ENCODE assay signal across 16 cellular contexts in the genomic region with DNA sequence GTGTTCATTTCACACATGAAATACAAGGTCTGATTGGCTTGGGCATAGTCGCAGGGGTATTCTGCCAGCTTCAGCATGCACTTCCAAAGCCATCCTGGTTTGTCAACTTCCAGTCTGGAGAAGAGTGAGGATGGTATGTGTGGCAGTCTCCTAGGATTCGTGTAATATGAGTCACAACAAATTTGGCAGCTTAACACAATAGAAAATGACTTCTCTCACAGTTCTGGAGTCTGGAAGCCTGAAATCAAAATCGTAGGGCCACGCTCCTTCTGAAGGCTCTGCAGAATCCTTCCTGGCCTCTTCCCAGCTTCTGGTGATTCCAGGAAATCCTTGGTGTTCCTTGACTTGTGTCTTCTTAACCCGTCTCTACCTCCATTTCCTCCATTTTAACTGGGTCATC.
DNase-seq lines count a peak whose midpoint lies in the region; ATAC-seq, FAIRE-seq and TF ChIP-seq lines count a peak whose summit lies in the region.
"Had no signal": no experiment of that assay in that cellular context is flagged by ENCODE, and none has a peak within 500 bp of the region (broad histone marks: within the 10 kb centered on the region; RNA-seq: fewer than 3 reads in every experiment).

No MANE protein-coding gene starts in this region.

- no peak overlapping the region for H2BK120ac ChIP-seq in IMR-90 (ENCODE audit: low read depth, low read length)

- H4K8ac ChIP-seq in IMR-90 (ENCODE audit: low read depth in 2 of 2, low read length in 2 of 2), result no peak overlapping the region

- no peak for TF ChIP-seq CTCF in AG04449 (IDR thresholded peaks at IDR 0.05; ENCODE audit: insufficient read depth, low read length, missing control alignments)
- no peak for TF ChIP-seq CTCF in IMR-90 (conservative IDR thresholded peaks at IDR 0.05; ENCODE audit: low read depth, low read length)
- no peak for TF ChIP-seq CTCF in astrocyte (IDR thresholded peaks at IDR 0.05; ENCODE audit: insufficient read depth, low read depth, low read length)
- TF ChIP-seq CTCF in foreskin keratinocyte (conservative IDR thresholded peaks at IDR 0.05), result no peak
- TF ChIP-seq CTCF in natural killer cell (IDR thresholded peaks at IDR 0.05), result no peak

- H3K36me3 Mint-ChIP-seq in astrocyte (ENCODE audit: low read depth, unreplicated experiment) (peaks cover 2% of the 10 kb centered on the region), natural killer cell (no peaks in the 10 kb centered on the region)

- no peak overlapping the region for H3K56ac ChIP-seq in IMR-90 (ENCODE audit: extremely low read depth, insufficient read depth, low read length)

- H3K79me1 ChIP-seq in IMR-90 (ENCODE audit: low read depth in 1 of 2, low read length in 2 of 2), result no peaks in the 10 kb centered on the region

- H3K4me2 ChIP-seq in IMR-90 (ENCODE audit: low read depth, low read length), result no peak overlapping the region
- H3K4me2 ChIP-seq in astrocyte (ENCODE audit: low read length), result peak overlapping the region; percentile 45

- no peak overlapping the region for H3K4me3 Mint-ChIP-seq in astrocyte (ENCODE audit: unreplicated experiment)
- H3K4me3 Mint-ChIP-seq in natural killer cell, result no peak overlapping the region
- H3K4me3 Mint-ChIP-seq: activated CD4-positive, alpha-beta T cell treated with anti-CD3 and anti-CD28 coated beads, Interleukin-2, amount 10 ng/mL, durations not matched to agents 7 days and 5 days had no signal

- no peaks in the 10 kb centered on the region; the same call in 1 of the 2 replicates for H3K9me1 ChIP-seq in IMR-90 (ENCODE audit: insufficient read depth, low read length)

- H2BK5ac ChIP-seq in IMR-90 (ENCODE audit: low read depth, low read length, poor library complexity, severe bottlenecking), result no peak overlapping the region

- H3K36me3 ChIP-seq in IMR-90 (ENCODE audit: control insufficient read depth, insufficient read depth, low read length), result no peaks in the 10 kb centered on the region
- no peaks in the 10 kb centered on the region for H3K36me3 ChIP-seq in astrocyte (ENCODE audit: insufficient read depth, low read length)
- H3K36me3 ChIP-seq: pancreas had no signal

- H3K27me3 Mint-ChIP-seq in astrocyte (ENCODE audit: low read depth, unreplicated experiment) (peaks cover 7% of the 10 kb centered on the region), natural killer cell (ENCODE audit: low read depth in 2 of 2) (no peaks in the 10 kb centered on the region)

- TF ChIP-seq POLR2A in IMR-90 (IDR thresholded peaks at IDR 0.05; ENCODE audit: low read depth, low read length), result no peak

- no peak overlapping the region for H2AK9ac ChIP-seq in IMR-90 (replicated peaks; ENCODE audit: low read depth, low read length, poor library complexity)

- no peak overlapping the region for H2BK15ac ChIP-seq in IMR-90 (ENCODE audit: low read depth, low read length)

- TF ChIP-seq RAD21 in IMR-90 (IDR thresholded peaks at IDR 0.05; ENCODE audit: low read length), result no peak

- H3K9ac ChIP-seq in IMR-90 (ENCODE audit: low read depth, low read length) (no peak overlapping the region), astrocyte (ENCODE audit: low read length) (no peak overlapping the region)

- H3K4me1 ChIP-seq in IMR-90 (ENCODE audit: control insufficient read depth, insufficient read depth, low read length) (no peaks in the 10 kb centered on the region), astrocyte (ENCODE audit: insufficient read depth, low read length) (peaks cover 14% of the 10 kb centered on the region), foreskin keratinocyte (peaks cover 11% of the 10 kb centered on the region)
- H3K4me1 ChIP-seq: pancreas had no signal

- H3K23ac ChIP-seq in IMR-90 (ENCODE audit: low read depth, low read length), result no peak overlapping the region

- H4K20me1 ChIP-seq in IMR-90 (ENCODE audit: insufficient read depth, low read length), result no peaks in the 10 kb centered on the region
- no peaks in the 10 kb centered on the region for H4K20me1 ChIP-seq in astrocyte (ENCODE audit: insufficient read depth, low read length)

- dilution Hi-C loops in IMR-90 (cut with HindIII; ENCODE audit: low sequenced_read_pairs, unreplicated experiment), result no loop called here

- no peak overlapping the region for H2AK5ac ChIP-seq in IMR-90 (ENCODE audit: low read depth, low read length)

- no TSS peak for BruUV-seq in IMR-90 (replicated peaks; lab: Mats Ljungman, UMichigan)

- H3K27ac ChIP-seq in IMR-90 (ENCODE audit: insufficient read depth, low read length) (no peak overlapping the region), astrocyte (ENCODE audit: low read depth, low read length) (no peak overlapping the region), foreskin keratinocyte (no peak overlapping the region)
- H3K27ac ChIP-seq: pancreas had no signal

- no peak overlapping the region for H4K5ac ChIP-seq in IMR-90 (ENCODE audit: low read depth, low read length)

- POLR2A ChIA-PET in AG04449 (lab: Yijun Ruan, JAX) (interaction anchor here (0.5 to 0.6 kb wide), 2 partner anchors 9 to 164 kb away, joined by 3 read pairs; no protein-coding TSS in a partner anchor), IMR-90 (lab: Charles Lee; ENCODE audit: unreplicated experiment) (no interaction called here)

- H3K18ac ChIP-seq in IMR-90 (ENCODE audit: low read depth, low read length), result no peak overlapping the region

- intact Hi-C loops in IMR-90 (cut with micrococcal nuclease) (no loop called here), Right ventricle myocardium inferior (cut with DNase I) (no loop called here), natural killer cell (cut with micrococcal nuclease) (no loop called here)

- H4K91ac ChIP-seq in IMR-90 (ENCODE audit: insufficient read depth, low read depth, low read length), result no peak overlapping the region

- H3K27me3 ChIP-seq in IMR-90 (ENCODE audit: control insufficient read depth, insufficient read depth, low read length) (peaks cover 54% of the 10 kb centered on the region), astrocyte (ENCODE audit: insufficient read depth, low read length) (no peaks in the 10 kb centered on the region), foreskin keratinocyte (no peaks in the 10 kb centered on the region)
- H3K27me3 ChIP-seq: pancreas had no signal

- CTCF ChIA-PET in AG04449 (lab: Yijun Ruan, JAX) (interaction anchor here (0.9 to 4.3 kb wide), 3 partner anchors 12 to 26 kb away, joined by 3 to 14 read pairs (median 3); no protein-coding TSS in a partner anchor), IMR-90 (lab: Yijun Ruan, JAX) (no interaction called here)

- peak; percentile 23 for DNase-seq in AG04449 (ENCODE audit: low read depth, low spot score)
- peak; percentile 37 for DNase-seq in IMR-90
- DNase-seq in astrocyte (ENCODE audit: low read depth), result peak; percentile 79
- peak in 1 of 2 donors; percentile 30 for DNase-seq in foreskin keratinocyte
- no peak for DNase-seq in Right ventricle myocardium inferior (ENCODE audit: missing footprints)
- DNase-seq in stimulated activated CD4-positive, alpha-beta T cell treated with anti-CD3 and anti-CD28 coated beads, Interleukin-4, amount 100 ng/mL, for 24 hours, result no peak
- no peak for DNase-seq in UCSD-AML1 (lab: John Stamatoyannopoulos, UW; ENCODE audit: unreplicated experiment)
- DNase-seq in natural killer cell, result no peak
- DNase-seq: activated CD4-positive, alpha-beta T cell treated with anti-CD3 and anti-CD28 coated beads, Interleukin-2, amount 10 ng/mL, durations not matched to agents 7 days and 5 days; activated T-cell treated with anti-CD3 and anti-CD28 coated beads, Interleukin-2, amount 50 U/mL, for 1 hour; Kasumi-1; midbrain; NCI-H187 treated with DMSO at 0.1 percent for 48 hours; pancreas; SHP77; T1000 had no signal

- in situ Hi-C loops in IMR-90 (cut with MboI; ENCODE audit: low sequenced_read_pairs), result no loop called here

- WGBS in IMR-90 (ENCODE audit: extremely low coverage in 2 of 2, insufficient read length in 1 of 2), 2 experiments, result 83% methylated on average over 1 of the region's 5 CpGs; no CpG with 5 or more reads in 1 of the 2 experiments

- no peak overlapping the region for H3K4me3 ChIP-seq in AG04449 (ENCODE audit: low read depth, low read length)
- no peak overlapping the region for H3K4me3 ChIP-seq in IMR-90 (ENCODE audit: insufficient read depth, low read depth, low read length)
- no peak overlapping the region for H3K4me3 ChIP-seq in astrocyte (ENCODE audit: insufficient read depth, low read depth, low read length)
- H3K4me3 ChIP-seq: pancreas had no signal

- FAIRE-seq in astrocyte (lab: Jason Lieb, UNC), result peak; percentile 81
- FAIRE-seq: pancreas had no signal

- peaks cover under 1% of the 10 kb centered on the region for H3K9me3 Mint-ChIP-seq in astrocyte (ENCODE audit: unreplicated experiment)
- no peaks in the 10 kb centered on the region for H3K9me3 Mint-ChIP-seq in natural killer cell
- H3K9me3 Mint-ChIP-seq: activated CD4-positive, alpha-beta T cell treated with anti-CD3 and anti-CD28 coated beads, Interleukin-2, amount 10 ng/mL, durations not matched to agents 7 days and 5 days had no signal

- H2AFZ ChIP-seq in IMR-90 (replicated peaks; ENCODE audit: low read length, poor library complexity) (no peak overlapping the region), astrocyte (ENCODE audit: low read depth, low read length) (no peak overlapping the region)

- H3K4ac ChIP-seq in IMR-90 (ENCODE audit: low read depth, low read length), result no peak overlapping the region

- H2BK20ac ChIP-seq in IMR-90 (ENCODE audit: low read depth, low read length), result no peak overlapping the region

- H3K27ac Mint-ChIP-seq in astrocyte (ENCODE audit: unreplicated experiment) (no peak overlapping the region), natural killer cell (no peak overlapping the region)
- H3K27ac Mint-ChIP-seq: activated CD4-positive, alpha-beta T cell treated with anti-CD3 and anti-CD28 coated beads, Interleukin-2, amount 10 ng/mL, durations not matched to agents 7 days and 5 days had no signal

- ATAC-seq in IMR-90 (ENCODE audit: low read depth), result no peak
- peak; percentile 84 for ATAC-seq in foreskin keratinocyte
- no peak for ATAC-seq in Right ventricle myocardium inferior
- no peak for ATAC-seq in natural killer cell

- no peak overlapping the region for H3K14ac ChIP-seq in IMR-90 (replicated peaks; ENCODE audit: low read depth, low read length)

- H3K79me2 ChIP-seq in astrocyte (ENCODE audit: insufficient read depth, low read length), result no peaks in the 10 kb centered on the region

- H3K9me3 ChIP-seq in IMR-90 (ENCODE audit: control insufficient read depth, insufficient read depth, low read length), result no peaks in the 10 kb centered on the region
- no peaks in the 10 kb centered on the region for H3K9me3 ChIP-seq in astrocyte (ENCODE audit: insufficient read depth, low read depth, low read length)
- H3K9me3 ChIP-seq: pancreas had no signal

- H3K4me1 Mint-ChIP-seq in astrocyte (ENCODE audit: low read depth, unreplicated experiment) (peaks cover 11% of the 10 kb centered on the region), natural killer cell (no peaks in the 10 kb centered on the region)

TF ChIP-seq in IMR-90, 13 proteins besides CTCF, POLR2A, EP300 and RAD21 (continues in another document):
- TF ChIP-seq SMC3 (IDR thresholded peaks at IDR 0.05; ENCODE audit: low read depth, low read length) (no peak), BHLHE40 (IDR thresholded peaks at IDR 0.05; ENCODE audit: low read depth, low read length) (no peak)

Comparison
In these comparisons a context has a peak if more than half of its experiments do, and no peak if none do; other contexts are left out.
1. DNase-seq: peak in AG04449 (single experiment), IMR-90 (single experiment) and astrocyte (single experiment); none in Right ventricle myocardium inferior (single experiment), stimulated activated CD4-positive, alpha-beta T cell treated with anti-CD3 and anti-CD28 coated beads, Interleukin-4, amount 100 ng/mL, for 24 hours (single experiment), UCSD-AML1 (single experiment) and natural killer cell (single experiment).